Comparison of ENCODE assay signal across 7 cellular contexts in the genomic region with DNA sequence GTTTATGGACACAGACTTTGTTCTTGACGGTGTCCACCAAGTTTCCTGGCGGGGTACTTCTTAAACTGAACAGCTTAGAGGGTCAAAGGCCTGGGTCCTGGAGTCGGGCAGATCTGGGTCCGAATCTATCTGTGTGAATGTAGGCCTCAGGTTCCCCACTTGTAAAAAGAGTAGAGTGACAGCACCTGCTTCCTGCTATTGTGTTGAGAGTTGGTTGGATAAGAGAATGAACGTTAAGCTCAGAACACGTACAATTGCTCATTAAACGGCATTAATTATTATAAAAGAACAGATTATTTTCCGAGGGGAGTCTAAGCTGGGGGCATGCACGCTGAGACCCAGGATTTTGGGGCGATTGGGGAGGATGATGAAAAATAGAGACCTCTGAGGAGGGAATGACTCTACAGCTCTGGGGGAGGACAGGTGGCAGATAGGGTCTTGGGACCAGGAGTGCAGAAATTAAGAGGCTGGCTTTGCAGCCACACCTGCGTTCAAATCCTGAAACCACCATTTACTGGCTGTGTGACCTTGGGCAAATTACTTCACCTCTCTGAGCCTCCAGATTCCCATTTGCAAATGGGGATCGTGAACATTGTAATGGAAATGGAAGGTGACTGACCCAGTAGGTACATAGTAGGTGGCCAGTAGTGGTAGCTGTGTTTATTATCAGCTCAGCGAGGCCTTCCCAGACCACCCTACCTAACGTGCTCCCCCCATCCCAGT. TPM values are rescaled to one million over a fixed set of nuclear protein-coding genes. Genes with fewer than 3 reads are reported as not detected.
DNase-seq lines count a peak whose midpoint lies in the region; ATAC-seq and TF ChIP-seq lines count a peak whose summit lies in the region.

No MANE protein-coding gene starts in this region.

- H3K27me3 ChIP-seq in iPS DF 6.9 (ENCODE audit: control insufficient read depth, insufficient read depth, low read length), result no peaks in the 10 kb centered on the region
- H3K27me3 ChIP-seq in spleen (replicated peaks in 1 of 7), result no peaks in the 10 kb centered on the region

- intact Hi-C loops in spleen (cut with DNase I; ENCODE audit: low total_unique reads), result no loop called here

- ATAC-seq in WTC11 (no peak), GM18505 (IDR thresholded peaks at IDR 0.05; ENCODE audit: unreplicated experiment) (no peak), HG03521 (IDR thresholded peaks at IDR 0.05; ENCODE audit: unreplicated experiment) (no peak)

- H3K9me3 ChIP-seq in iPS DF 6.9 (ENCODE audit: control insufficient read depth, insufficient read depth, low read length), result no peaks in the 10 kb centered on the region
- no peaks in the 10 kb centered on the region for H3K9me3 ChIP-seq in spleen

- H3K9me3 Mint-ChIP-seq in HFFc6 (no peaks in the 10 kb centered on the region), WTC11 (no peaks in the 10 kb centered on the region)

- POLR2A ChIA-PET in WTC11 (lab: Charles Lee), result no interaction called here

- H3K4me1 ChIP-seq in iPS DF 6.9 (ENCODE audit: control insufficient read depth, insufficient read depth, low read length) (peaks cover 18% of the 10 kb centered on the region; the same call in 1 of the 2 replicates), spleen (peaks cover 42 to 91% (median 83%) of the 10 kb centered on the region in 6 donors)

- peak overlapping the region; percentile 90 for H3K4me3 Mint-ChIP-seq in HFFc6
- H3K4me3 Mint-ChIP-seq in WTC11, result peak overlapping the region; percentile 83

- H3K4me1 Mint-ChIP-seq in HFFc6 (ENCODE audit: low read depth) (peaks cover 77% of the 10 kb centered on the region), WTC11 (peaks cover 61% of the 10 kb centered on the region)

- DNase-seq in HFFc6 (no peak), WTC11 (ENCODE audit: low spot score) (no peak), iPS DF 6.9 (ENCODE audit: low read depth, low spot score) (no peak), spleen (no peak), NCI-H748 treated with DMSO at 0.1 percent for 48 hours (lab: John Stamatoyannopoulos, UW) (no peak)

- TF ChIP-seq POLR2A in spleen (IDR thresholded peaks at IDR 0.05), result no peak
- TF ChIP-seq POLR2A in GM18505 (IDR thresholded peaks at IDR 0.05; ENCODE audit: borderline replicate concordance, extremely low read depth, insufficient read depth, insufficient read length), result no peak

- H3K36me3 Mint-ChIP-seq in HFFc6 (ENCODE audit: low read depth) (peaks cover 6% of the 10 kb centered on the region), WTC11 (no peaks in the 10 kb centered on the region)

- TF ChIP-seq CTCF in HFFc6 (IDR thresholded peaks at IDR 0.05) (no peak), WTC11 (IDR thresholded peaks at IDR 0.05) (no peak), spleen (IDR thresholded peaks at IDR 0.05 in 8 of 11, conservative IDR thresholded peaks at IDR 0.05 in 3 of 11) (no peak)

- H3K36me3 ChIP-seq in iPS DF 6.9 (ENCODE audit: control insufficient read depth, insufficient read depth, low read length), result no peaks in the 10 kb centered on the region
- H3K36me3 ChIP-seq in spleen, result no peaks in the 10 kb centered on the region

- H3K27me3 Mint-ChIP-seq in HFFc6 (ENCODE audit: insufficient read depth), result peaks cover 3% of the 10 kb centered on the region
- peaks cover 3% of the 10 kb centered on the region; the same call in 1 of the 2 replicates for H3K27me3 Mint-ChIP-seq in WTC11 (ENCODE audit: low read depth)

- H3K27ac Mint-ChIP-seq in HFFc6 (peak overlapping the region; percentile 70), WTC11 (no peak overlapping the region)

- CTCF ChIA-PET in WTC11 (lab: Charles Lee), result interaction anchor here (0.9 to 2.0 kb wide), 4 partner anchors 9 to 52 kb away, joined by 3 to 8 read pairs (median 5); no protein-coding TSS in a partner anchor

- H3K27ac ChIP-seq in iPS DF 6.9 (ENCODE audit: low read length) (no peak overlapping the region), spleen (peak overlapping the region in 6 of 8 donors; percentile 77 to 93 (median 84))

- WGBS in iPS DF 6.9 (ENCODE audit: insufficient coverage, insufficient read length), result no CpG with 5 or more reads among the region's 14 CpGs
- 28 to 41% (median 33%) methylated on average over 14 of the region's 14 CpGs for WGBS in spleen, 5 donors

- H3K4me3 ChIP-seq in iPS DF 6.9 (ENCODE audit: low read length) (peak overlapping the region; percentile 91; the same call in 1 of the 2 replicates), spleen (peak overlapping the region; percentile 56 to 98 (median 86))

TF ChIP-seq in WTC11, 78 proteins besides CTCF, POLR2A, EP300 and RAD21:
- no peak for TF ChIP-seq CREB1 (CRISPR knock-in tag; IDR thresholded peaks at IDR 0.05)
- TF ChIP-seq, protein P1, sequence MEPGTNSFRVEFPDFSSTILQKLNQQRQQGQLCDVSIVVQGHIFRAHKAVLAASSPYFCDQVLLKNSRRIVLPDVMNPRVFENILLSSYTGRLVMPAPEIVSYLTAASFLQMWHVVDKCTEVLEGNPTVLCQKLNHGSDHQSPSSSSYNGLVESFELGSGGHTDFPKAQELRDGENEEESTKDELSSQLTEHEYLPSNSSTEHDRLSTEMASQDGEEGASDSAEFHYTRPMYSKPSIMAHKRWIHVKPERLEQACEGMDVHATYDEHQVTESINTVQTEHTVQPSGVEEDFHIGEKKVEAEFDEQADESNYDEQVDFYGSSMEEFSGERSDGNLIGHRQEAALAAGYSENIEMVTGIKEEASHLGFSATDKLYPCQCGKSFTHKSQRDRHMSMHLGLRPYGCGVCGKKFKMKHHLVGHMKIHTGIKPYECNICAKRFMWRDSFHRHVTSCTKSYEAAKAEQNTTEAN (CRISPR knock-in tag; IDR thresholded peaks at IDR 0.05), result no peak
- no peak for TF ChIP-seq JAZF1 (CRISPR knock-in tag; IDR thresholded peaks at IDR 0.05)
- no peak for TF ChIP-seq GABPB1 (CRISPR knock-in tag; IDR thresholded peaks at IDR 0.05)
- TF ChIP-seq TEAD1 (CRISPR knock-in tag; IDR thresholded peaks at IDR 0.05), result no peak
- TF ChIP-seq ESRRA (CRISPR knock-in tag; IDR thresholded peaks at IDR 0.05; ENCODE audit: borderline replicate concordance), result no peak
- TF ChIP-seq NFE2L1 (CRISPR knock-in tag; IDR thresholded peaks at IDR 0.05), result no peak
- TF ChIP-seq MLX (CRISPR knock-in tag; IDR thresholded peaks at IDR 0.05), result no peak
- TF ChIP-seq, protein P2, sequence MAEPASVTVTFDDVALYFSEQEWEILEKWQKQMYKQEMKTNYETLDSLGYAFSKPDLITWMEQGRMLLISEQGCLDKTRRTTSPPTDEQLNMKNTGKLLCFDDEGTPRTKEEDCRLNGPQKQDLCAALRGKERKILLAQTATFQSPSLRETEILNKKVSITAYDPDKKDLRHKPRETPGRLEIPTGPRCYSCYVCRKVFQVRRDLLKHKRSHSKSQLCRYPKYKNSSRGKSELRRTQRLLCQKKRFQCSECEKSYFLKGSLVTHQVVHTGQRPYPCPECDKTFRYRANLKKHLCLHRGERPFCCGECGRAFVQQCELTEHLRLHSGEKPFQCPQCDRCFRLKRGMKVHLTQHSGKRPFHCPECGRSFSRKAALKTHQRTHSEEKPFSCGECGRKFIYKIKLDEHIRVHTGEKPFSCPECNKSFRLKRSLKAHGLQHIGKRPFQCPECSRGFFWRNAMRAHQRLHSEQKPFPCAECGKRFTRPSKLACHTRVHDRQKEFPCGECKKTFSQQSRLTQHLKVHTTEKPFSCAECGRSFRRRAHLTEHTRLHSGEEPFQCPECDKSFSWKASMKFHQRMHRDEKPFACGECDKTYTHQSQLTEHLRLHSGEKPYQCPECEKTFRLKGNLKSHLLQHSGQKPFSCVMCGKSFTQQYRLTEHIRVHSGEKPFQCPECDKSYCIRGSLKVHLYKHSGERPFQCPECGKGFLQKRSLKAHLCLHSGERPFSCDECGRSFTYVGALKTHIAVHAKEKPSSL (CRISPR knock-in tag; conservative IDR thresholded peaks at IDR 0.05), result no peak
- TF ChIP-seq FOXK1 (CRISPR knock-in tag; IDR thresholded peaks at IDR 0.05), result no peak
- TF ChIP-seq ZNF121 (CRISPR knock-in tag; IDR thresholded peaks at IDR 0.05), result no peak

RNA-seq across cellular contexts. Expression of gene CLEC16A, which starts 0.9 kb away (rescaled TPM):
- total RNA-seq in HFFc6 (2021; fragmentation: NEBNext Ultra II Directional; extraction: Animal tissue kit (Norgen Biotek cat#: 25700)), result 10 to 100 TPM; 19.4 to 23.2 (median 21.2) TPM
- total RNA-seq in WTC11 (2021), result 14.4 to 16.0 TPM (median 15.4 TPM) in 3 replicates
- total RNA-seq in spleen, result 10 to 100 TPM; 32.1 to 54.6 (median 43.8) TPM
- 10 to 100 TPM in 1 of 3 donors, 1 to 10 TPM in 2; 7.3 to 15.9 (median 8.2) TPM for polyA plus RNA-seq in spleen

RNA-seq across cellular contexts. Expression of gene DEXI, which starts 3.0 kb away (rescaled TPM):
- 10 to 100 TPM; 39.3 to 49.2 (median 44.3) TPM for total RNA-seq in HFFc6 (2021; fragmentation: NEBNext Ultra II Directional; extraction: Animal tissue kit (Norgen Biotek cat#: 25700))
- total RNA-seq in WTC11 (2021), result 33.7 to 42.1 TPM (median 37.7 TPM) in 3 replicates
- total RNA-seq in spleen, result 10 to 100 TPM; 25.4 to 81.5 (median 36.8) TPM
- polyA plus RNA-seq in spleen, result 10 to 100 TPM; 14.9 to 29.0 (median 21.5) TPM
